Comparison of ENCODE assay signal across 13 cellular contexts in genomic region chr12:108649668-108650067, GRCh38. TPM values are rescaled to one million over a fixed set of nuclear protein-coding genes. Genes with fewer than 3 reads are reported as not detected.
DNase-seq lines count a peak whose midpoint lies in the region; ATAC-seq and TF ChIP-seq lines count a peak whose summit lies in the region.
"Had no signal": no experiment of that assay in that cellular context is flagged by ENCODE, and none has a peak within 500 bp of the region (broad histone marks: within the 10 kb centered on the region; RNA-seq: fewer than 3 reads in every experiment).

No MANE protein-coding gene starts in this region.

- H2AK9ac ChIP-seq in IMR-90 (replicated peaks; ENCODE audit: low read depth, low read length, poor library complexity), result no peak overlapping the region

- H2BK20ac ChIP-seq in IMR-90 (ENCODE audit: low read depth, low read length), result no peak overlapping the region

- POLR2A ChIA-PET in IMR-90 (lab: Charles Lee; ENCODE audit: unreplicated experiment), result no interaction called here
- POLR2A ChIA-PET in PC-9 (lab: Charles Lee; ENCODE audit: unreplicated experiment), result no interaction called here

- no peak overlapping the region; the same call in 1 of the 2 replicates for H4K5ac ChIP-seq in IMR-90 (ENCODE audit: low read depth, low read length)

- in situ Hi-C loops in IMR-90 (cut with MboI; ENCODE audit: low sequenced_read_pairs), result loop anchor here (10.0 to 25.0 kb wide), 2 partner anchors 285 to 438 kb away; partner anchors contain the start of genes ALKBH2 and UNG

- H2BK12ac ChIP-seq in mesenchymal stem cell (ENCODE audit: low read length in 2 of 2), result no peak overlapping the region

- no peaks in the 10 kb centered on the region for H3K9me2 ChIP-seq in PC-9 (ENCODE audit: insufficient read depth)

- H4K8ac ChIP-seq in IMR-90 (ENCODE audit: low read depth in 2 of 2, low read length in 2 of 2), result no peak overlapping the region; a peak in 1 of 4 replicates
- no peak overlapping the region for H4K8ac ChIP-seq in mesenchymal stem cell (ENCODE audit: low read length)

- peaks cover 60 to 76% of the 10 kb centered on the region in 2 experiments for H3K79me1 ChIP-seq in IMR-90 (ENCODE audit: low read depth in 1 of 2, low read length in 2 of 2)
- peaks cover 27% of the 10 kb centered on the region for H3K79me1 ChIP-seq in mesenchymal stem cell (replicated peaks; ENCODE audit: low read length, poor library complexity, severe bottlenecking)

- no peak for TF ChIP-seq RAD21 in IMR-90 (IDR thresholded peaks at IDR 0.05; ENCODE audit: low read length)

- peaks cover 31% of the 10 kb centered on the region for H3K4me1 ChIP-seq in IMR-90 (ENCODE audit: control insufficient read depth, insufficient read depth, low read length)
- no peaks in the 10 kb centered on the region for H3K4me1 ChIP-seq in breast epithelium
- no peaks in the 10 kb centered on the region for H3K4me1 ChIP-seq in mesenchymal stem cell (ENCODE audit: control insufficient read depth, insufficient read depth, low read depth, low read length)
- H3K4me1 ChIP-seq in PC-9 (replicated peaks; ENCODE audit: insufficient read depth), result no peaks in the 10 kb centered on the region

- no peak overlapping the region for H3K4me3 ChIP-seq in AG09309 (ENCODE audit: control insufficient read depth, low read depth, low read length)
- no peak overlapping the region for H3K4me3 ChIP-seq in IMR-90 (ENCODE audit: insufficient read depth, low read depth, low read length)
- no peak overlapping the region for H3K4me3 ChIP-seq in breast epithelium
- H3K4me3 ChIP-seq in mesenchymal stem cell (ENCODE audit: insufficient read depth in 1 of 2, low read depth in 1 of 2, low read length in 2 of 2), result no peak overlapping the region
- H3K4me3 ChIP-seq in PC-9, result no peak overlapping the region
- H3K4me3 ChIP-seq: body of pancreas, Peyer's patch had no signal

- H3K4ac ChIP-seq in IMR-90 (ENCODE audit: low read depth, low read length), result no peak overlapping the region
- no peak overlapping the region for H3K4ac ChIP-seq in mesenchymal stem cell (ENCODE audit: low read depth in 1 of 2, low read length in 2 of 2)

- no peaks in the 10 kb centered on the region for H3K9me3 ChIP-seq in IMR-90 (ENCODE audit: control insufficient read depth, insufficient read depth, low read length)
- H3K9me3 ChIP-seq in breast epithelium, result no peaks in the 10 kb centered on the region
- no peaks in the 10 kb centered on the region for H3K9me3 ChIP-seq in mesenchymal stem cell (ENCODE audit: control insufficient read depth, low read length)
- H3K9me3 ChIP-seq in PC-9 (ENCODE audit: insufficient read depth, low read depth), result no peaks in the 10 kb centered on the region
- H3K9me3 ChIP-seq: body of pancreas, Peyer's patch had no signal

- H3K79me2 ChIP-seq in PC-9 (ENCODE audit: low read depth), result no peaks in the 10 kb centered on the region
- H3K79me2 ChIP-seq: parathyroid adenoma had no signal

- H2BK5ac ChIP-seq in IMR-90 (ENCODE audit: low read depth, low read length, poor library complexity, severe bottlenecking), result peak overlapping the region; percentile 73
- no peak overlapping the region for H2BK5ac ChIP-seq in mesenchymal stem cell (ENCODE audit: low read depth, low read length, poor library complexity, severe bottlenecking)

- peak; percentile 73 for ATAC-seq in IMR-90 (ENCODE audit: low read depth)
- ATAC-seq in left lobe of liver, result no peak
- ATAC-seq: body of pancreas had no signal

- dilution Hi-C loops in IMR-90 (cut with HindIII; ENCODE audit: low sequenced_read_pairs, unreplicated experiment), result no loop called here

- BruUV-seq in IMR-90 (replicated peaks; lab: Mats Ljungman, UMichigan) (no TSS peak), PC-9 (replicated peaks; lab: Mats Ljungman, UMichigan) (no TSS peak)

- H3F3A ChIP-seq in PC-9 (ENCODE audit: insufficient read depth, low read depth), result 0 out of 2 replicates have a peak, but pooled peaks cover 6% of the 10 kb centered on the region

- peaks cover 29% of the 10 kb centered on the region for H3K9me1 ChIP-seq in IMR-90 (ENCODE audit: insufficient read depth, low read length)

- H2BK120ac ChIP-seq in IMR-90 (ENCODE audit: low read depth, low read length) (no peak overlapping the region), mesenchymal stem cell (ENCODE audit: low read depth, low read length) (no peak overlapping the region)

- intact Hi-C loops in IMR-90 (cut with micrococcal nuclease), result loop anchor here (5.0 kb wide), 1 partner anchor 153 kb away; no protein-coding TSS in a partner anchor
- intact Hi-C loops in breast epithelium (cut with DNase I; ENCODE audit: low total_unique reads), result no loop called here
- intact Hi-C loops in PC-9 (cut with micrococcal nuclease; ENCODE audit: unreplicated experiment), result no loop called here

- no peak overlapping the region for H2AFZ ChIP-seq in IMR-90 (replicated peaks; ENCODE audit: low read length, poor library complexity)
- no peak overlapping the region for H2AFZ ChIP-seq in mesenchymal stem cell (ENCODE audit: low read depth, low read length)
- no peak overlapping the region for H2AFZ ChIP-seq in PC-9
- H2AFZ ChIP-seq: parathyroid adenoma had no signal

- no peak for TF ChIP-seq POLR2A in IMR-90 (IDR thresholded peaks at IDR 0.05; ENCODE audit: low read depth, low read length)
- TF ChIP-seq POLR2A in breast epithelium (IDR thresholded peaks at IDR 0.05), result no peak

- peak; percentile 58 for DNase-seq in AG09309 (ENCODE audit: low read depth)
- peak; percentile 94 for DNase-seq in IMR-90
- DNase-seq in breast epithelium (ENCODE audit: low spot score in 2 of 2), result peak in 1 of 2 donors; percentile 83
- peak; percentile 48 for DNase-seq in mesenchymal stem cell
- no peak for DNase-seq in PC-9
- DNase-seq in mucosa of gallbladder (ENCODE audit: low spot score), result no peak
- DNase-seq in left lobe of liver (ENCODE audit: low spot score), result no peak
- no peak for DNase-seq in DMS79 (lab: John Stamatoyannopoulos, UW)
- DNase-seq: body of pancreas, DMS 273 treated with DMSO at 0.1 percent for 48 hours, NCI-H1694, Peyer's patch had no signal

- H3K18ac ChIP-seq in IMR-90 (ENCODE audit: low read depth, low read length), result peak overlapping the region; percentile 19; the same call in 1 of the 2 replicates
- no peak overlapping the region for H3K18ac ChIP-seq in mesenchymal stem cell (ENCODE audit: low read depth in 1 of 2, low read length in 2 of 2)

- TF ChIP-seq CTCF in AG09309 (IDR thresholded peaks at IDR 0.05; ENCODE audit: control insufficient read depth, insufficient read depth, low read depth, low read length, missing control alignments) (no peak), IMR-90 (conservative IDR thresholded peaks at IDR 0.05; ENCODE audit: low read depth, low read length) (no peak), breast epithelium (IDR thresholded peaks at IDR 0.05) (no peak), PC-9 (conservative IDR thresholded peaks at IDR 0.05) (no peak)

- H3K36me3 ChIP-seq in IMR-90 (ENCODE audit: control insufficient read depth, insufficient read depth, low read length), result peaks cover 55% of the 10 kb centered on the region
- peaks cover 5% of the 10 kb centered on the region for H3K36me3 ChIP-seq in breast epithelium
- H3K36me3 ChIP-seq in mesenchymal stem cell (ENCODE audit: control insufficient read depth in 1 of 2, insufficient read depth in 2 of 2, low read depth in 1 of 2, low read length in 2 of 2), result peaks cover 38 to 97% of the 10 kb centered on the region in 2 experiments
- H3K36me3 ChIP-seq in PC-9 (ENCODE audit: low read depth), result 0 out of 2 replicates have a peak, but pooled peaks cover 23% of the 10 kb centered on the region

- CTCF ChIA-PET in IMR-90 (lab: Yijun Ruan, JAX) (interaction anchor here (1.0 kb wide), 1 partner anchor 15 kb away, joined by 3 read pairs; no protein-coding TSS in a partner anchor), PC-9 (lab: Charles Lee) (no interaction called here)

- H2BK15ac ChIP-seq in IMR-90 (ENCODE audit: low read depth, low read length), result no peak overlapping the region
- no peak overlapping the region for H2BK15ac ChIP-seq in mesenchymal stem cell (ENCODE audit: low read depth, poor library complexity, severe bottlenecking)

- H3K27ac ChIP-seq in IMR-90 (ENCODE audit: insufficient read depth, low read length), result peak overlapping the region; percentile 28; the same call in 1 of the 2 replicates
- peak overlapping the region; percentile 44 to 65 for H3K27ac ChIP-seq in breast epithelium
- peak overlapping the region; percentile 62 for H3K27ac ChIP-seq in mesenchymal stem cell (ENCODE audit: low read length, poor library complexity, severe bottlenecking)
- no peak overlapping the region for H3K27ac ChIP-seq in PC-9
- H3K27ac ChIP-seq: body of pancreas, parathyroid adenoma, Peyer's patch had no signal

- H2AK5ac ChIP-seq in IMR-90 (ENCODE audit: low read depth, low read length) (no peak overlapping the region), mesenchymal stem cell (ENCODE audit: low read length, severe bottlenecking) (no peak overlapping the region)

- H3K56ac ChIP-seq in IMR-90 (ENCODE audit: extremely low read depth, insufficient read depth, low read length), result 0 out of 2 replicates have a peak overlapping the region, but pooled peaks have one; percentile 31

- H4K20me1 ChIP-seq in IMR-90 (ENCODE audit: insufficient read depth, low read length) (peaks cover 57% of the 10 kb centered on the region), PC-9 (ENCODE audit: insufficient read depth) (0 out of 2 replicates have a peak, but pooled peaks cover 6% of the 10 kb centered on the region)

- WGBS in IMR-90 (ENCODE audit: extremely low coverage in 2 of 2, insufficient read length in 1 of 2), 2 experiments, result no CpG with 5 or more reads among the region's 4 CpGs
- WGBS in mesenchymal stem cell, result 58% methylated on average over 3 of the region's 4 CpGs

- H3K27me3 ChIP-seq in IMR-90 (ENCODE audit: control insufficient read depth, insufficient read depth, low read length) (no peaks in the 10 kb centered on the region), breast epithelium (no peaks in the 10 kb centered on the region), mesenchymal stem cell (ENCODE audit: control insufficient read depth in 1 of 2, insufficient read depth in 1 of 2, low read length in 2 of 2) (no peaks in the 10 kb centered on the region), PC-9 (ENCODE audit: insufficient read depth, low read depth) (no peaks in the 10 kb centered on the region)
- H3K27me3 ChIP-seq: body of pancreas, Peyer's patch had no signal

- H3K9ac ChIP-seq in IMR-90 (ENCODE audit: low read depth, low read length), result no peak overlapping the region
- peak overlapping the region; percentile 57 for H3K9ac ChIP-seq in mesenchymal stem cell (ENCODE audit: low read length)
- H3K9ac ChIP-seq: parathyroid adenoma had no signal

- H3K23ac ChIP-seq in IMR-90 (ENCODE audit: low read depth, low read length), result no peak overlapping the region
- no peak overlapping the region for H3K23ac ChIP-seq in mesenchymal stem cell (ENCODE audit: low read length in 2 of 2)

- H3K14ac ChIP-seq in IMR-90 (replicated peaks; ENCODE audit: low read depth, low read length) (no peak overlapping the region), mesenchymal stem cell (ENCODE audit: low read length in 2 of 2) (no peak overlapping the region)

- no peak overlapping the region for H3K4me2 ChIP-seq in IMR-90 (ENCODE audit: low read depth, low read length)
- no peak overlapping the region for H3K4me2 ChIP-seq in mesenchymal stem cell (ENCODE audit: low read length, poor library complexity, severe bottlenecking)
- H3K4me2 ChIP-seq in PC-9, result no peak overlapping the region

- H4K91ac ChIP-seq in IMR-90 (ENCODE audit: insufficient read depth, low read depth, low read length) (no peak overlapping the region), mesenchymal stem cell (ENCODE audit: low read length) (no peak overlapping the region)

RNA-seq across cellular contexts. Expression of gene SELPLG, which starts 16.0 kb away (rescaled TPM):
- 2.8 and 3.2 TPM in 2 replicates for total RNA-seq in IMR-90 (2012; rRNA removed)
- 10.8 and 13.9 TPM in 2 replicates for polyA plus RNA-seq in IMR-90 (2012; rRNA removed)
- polyA plus RNA-seq in IMR-90 (2012; cell fraction: cytosol; rRNA removed), result 7.9 and 13.9 TPM in 2 replicates
- polyA plus RNA-seq in IMR-90 (2012; cell fraction: nucleus; rRNA removed; ENCODE audit: low replicate concordance), result 29.8 and 69.7 TPM in 2 replicates
- 10 to 100 TPM in 1 of 3 donors, 1 to 10 TPM in 2; 5.2 to 16.6 (median 6.7) TPM for total RNA-seq in breast epithelium
- polyA plus RNA-seq in mesenchymal stem cell (2013, experiment 1 of 2), result 2.0 TPM
- 2.2 TPM for polyA plus RNA-seq in mesenchymal stem cell (2013, experiment 2 of 2)
- total RNA-seq in PC-9 (2021), result 0.35 and 0.96 TPM in 2 replicates
- total RNA-seq in mucosa of gallbladder, result 22.4 TPM
- 2.4 TPM for total RNA-seq in left lobe of liver

RNA-seq across cellular contexts. Expression of gene TMEM119, which starts 51.8 kb away (rescaled TPM):
- 6.7 and 8.1 TPM in 2 replicates for total RNA-seq in IMR-90 (2012; rRNA removed)
- 8.4 and 9.2 TPM in 2 replicates for polyA plus RNA-seq in IMR-90 (2012; rRNA removed)
- 9.3 and 21.4 TPM in 2 replicates for polyA plus RNA-seq in IMR-90 (2012; cell fraction: cytosol; rRNA removed)
- 4.5 and 5.0 TPM in 2 replicates for polyA plus RNA-seq in IMR-90 (2012; cell fraction: nucleus; rRNA removed; ENCODE audit: low replicate concordance)
- 10 to 100 TPM; 12.1 to 21.0 (median 12.5) TPM for total RNA-seq in breast epithelium
- 108 TPM for polyA plus RNA-seq in mesenchymal stem cell (2013, experiment 1 of 2)
- polyA plus RNA-seq in mesenchymal stem cell (2013, experiment 2 of 2), result 109 TPM
- total RNA-seq in PC-9 (2021), result not detected in 2 replicates
- 10.6 TPM for total RNA-seq in mucosa of gallbladder
- total RNA-seq in left lobe of liver, result 0.23 TPM

Comparison
In these comparisons a context has a peak if more than half of its experiments do, and no peak if none do; other contexts are left out.
1. DNase-seq: peak in AG09309 (single experiment), IMR-90 (single experiment) and mesenchymal stem cell (single experiment); none in PC-9 (0 of 2), mucosa of gallbladder (single experiment), left lobe of liver (single experiment) and DMS79 (single experiment).